9 cellular contexts compared by ENCODE assay signal in the genomic region with DNA sequence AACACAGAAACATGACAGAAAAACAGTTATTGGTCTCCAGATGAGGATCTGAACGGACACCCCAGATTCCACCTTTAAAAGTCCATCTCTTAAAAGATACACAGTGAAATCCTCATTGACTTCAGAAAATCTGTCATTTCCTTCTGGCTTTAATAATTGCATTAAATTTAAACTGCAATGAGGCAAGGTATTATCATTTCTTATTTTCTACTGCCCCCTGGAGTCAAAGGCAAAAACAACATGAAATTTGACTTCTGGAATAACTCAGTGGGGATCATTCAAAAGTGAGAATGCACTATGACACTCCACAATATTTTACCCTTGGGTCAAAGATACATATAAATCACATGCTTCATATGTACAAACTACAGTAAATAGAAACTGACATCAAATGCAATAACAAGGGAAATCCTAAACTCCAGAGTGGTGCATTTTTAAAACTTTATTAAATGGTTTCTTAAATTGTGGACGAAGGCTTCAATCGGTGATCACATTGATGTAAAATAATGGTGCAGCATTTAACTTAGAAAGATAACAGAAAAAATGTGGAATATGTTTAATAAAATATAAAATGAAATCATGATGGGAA. TPM values are rescaled to one million over a fixed set of nuclear protein-coding genes. Genes with fewer than 3 reads are reported as not detected.
DNase-seq lines count a peak whose midpoint lies in the region; ATAC-seq, FAIRE-seq and TF ChIP-seq lines count a peak whose summit lies in the region.
"Had no signal": no experiment of that assay in that cellular context is flagged by ENCODE, and none has a peak within 500 bp of the region (broad histone marks: within the 10 kb centered on the region; RNA-seq: fewer than 3 reads in every experiment).

No MANE protein-coding gene starts in this region.

- H3K9me3 ChIP-seq in GM12878 (replicated peaks; ENCODE audit: control insufficient read depth, insufficient read depth, low read length) = no peaks in the 10 kb centered on the region
- no peaks in the 10 kb centered on the region for H3K9me3 ChIP-seq in mesenchymal stem cell (ENCODE audit: control insufficient read depth, low read length)
- H3K9me3 ChIP-seq: stomach had no signal

- H3K9ac ChIP-seq in GM12878 (ENCODE audit: control insufficient read depth, insufficient read depth, low read length) (no peak overlapping the region), mesenchymal stem cell (ENCODE audit: low read length) (no peak overlapping the region)

- H4K91ac ChIP-seq in mesenchymal stem cell (ENCODE audit: low read length) = no peak overlapping the region

- H3K79me2 ChIP-seq in GM12878 (ENCODE audit: control insufficient read depth, insufficient read depth, low read length) = no peaks in the 10 kb centered on the region

- CTCF ChIA-PET in GM12878 (lab: Yijun Ruan, JAX) = interaction anchor here (1.0 kb wide), 1 partner anchor 9 kb away, joined by 3 read pairs; no protein-coding TSS in a partner anchor

- TF ChIP-seq RAD21 in GM12878 (IDR thresholded peaks at IDR 0.05; ENCODE audit: insufficient read depth, low read depth, low read length) = peak; percentile 66

- RAD21 ChIA-PET in GM12878 (lab: Charles Lee; ENCODE audit: unreplicated experiment) = interaction anchor here (0.9 to 1.1 kb wide), 2 partner anchors 857 to 1403 kb away, joined by 3 to 4 read pairs; no protein-coding TSS in a partner anchor

- in situ Hi-C loops in GM12878 (cut with MboI) = loop anchor here (5.0 kb wide), 1 partner anchor 1524 kb away; no protein-coding TSS in a partner anchor

- H3K4me2 ChIP-seq in GM12878 (ENCODE audit: control insufficient read depth, insufficient read depth) (no peak overlapping the region), mesenchymal stem cell (ENCODE audit: low read length, poor library complexity, severe bottlenecking) (no peak overlapping the region)

- no peak overlapping the region for H2BK5ac ChIP-seq in mesenchymal stem cell (ENCODE audit: low read depth, low read length, poor library complexity, severe bottlenecking)

- SMC1A ChIA-PET in GM12878 (lab: Charles Lee; ENCODE audit: uncharacterized antibody, unreplicated experiment) = interaction anchor here (1.1 kb wide), 1 partner anchor 1403 kb away, joined by 3 read pairs; no protein-coding TSS in a partner anchor

- no peak overlapping the region for H3K14ac ChIP-seq in mesenchymal stem cell (ENCODE audit: low read length in 2 of 2)

- H3K36me3 ChIP-seq in GM12878 (ENCODE audit: control insufficient read depth in 2 of 2, insufficient read depth in 2 of 2, low read length in 1 of 2) (no peaks in the 10 kb centered on the region), mesenchymal stem cell (ENCODE audit: control insufficient read depth in 1 of 2, insufficient read depth in 2 of 2, low read depth in 1 of 2, low read length in 2 of 2) (no peaks in the 10 kb centered on the region)
- H3K36me3 ChIP-seq: stomach had no signal

- no peak for FAIRE-seq in GM12878 (lab: Jason Lieb, UNC)

- BruUV-seq in GM12878 (replicated peaks; lab: Mats Ljungman, UMichigan) = no TSS peak

- no peak overlapping the region for H2BK15ac ChIP-seq in mesenchymal stem cell (ENCODE audit: low read depth, poor library complexity, severe bottlenecking)

- H3K4ac ChIP-seq in mesenchymal stem cell (ENCODE audit: low read depth in 1 of 2, low read length in 2 of 2) = no peak overlapping the region

- H3K23ac ChIP-seq in mesenchymal stem cell (ENCODE audit: low read length in 2 of 2) = no peak overlapping the region

- H2BK12ac ChIP-seq in mesenchymal stem cell (ENCODE audit: low read length in 2 of 2) = no peak overlapping the region

- no peak overlapping the region for H3K18ac ChIP-seq in mesenchymal stem cell (ENCODE audit: low read depth in 1 of 2, low read length in 2 of 2)

- TF ChIP-seq EP300 in GM12878 (IDR thresholded peaks at IDR 0.05; ENCODE audit: borderline replicate concordance in 1 of 2, control insufficient read depth in 1 of 2, low read depth in 2 of 2, low read length in 2 of 2) = no peak

- POLR2A ChIA-PET in GM12878 (lab: Charles Lee) = no interaction called here

- H3K4me3 ChIP-seq in GM12878 (no peak overlapping the region), mesenchymal stem cell (ENCODE audit: insufficient read depth in 1 of 2, low read depth in 1 of 2, low read length in 2 of 2) (no peak overlapping the region)
- H3K4me3 ChIP-seq: stomach had no signal

- H3K27me3 ChIP-seq in GM12878 (replicated peaks in 1 of 2; ENCODE audit: control insufficient read depth in 2 of 2, insufficient read depth in 2 of 2, low read length in 1 of 2) (no peaks in the 10 kb centered on the region), mesenchymal stem cell (ENCODE audit: control insufficient read depth in 1 of 2, insufficient read depth in 1 of 2, low read length in 2 of 2) (no peaks in the 10 kb centered on the region)
- H3K27me3 ChIP-seq: stomach had no signal

- no peak overlapping the region for H4K8ac ChIP-seq in mesenchymal stem cell (ENCODE audit: low read length)

- TF ChIP-seq POLR2A in GM12878 (IDR thresholded peaks at IDR 0.05; ENCODE audit: low read depth, low read length) = no peak

- DNase-seq in ELR (ENCODE audit: low read depth) (peak; percentile 10), GM12878 (ENCODE audit: low read depth, low spot score) (no peak), mesenchymal stem cell (peak; percentile 4), NCI-H2227 (lab: John Stamatoyannopoulos, UW; ENCODE audit: unreplicated experiment) (no peak)
- DNase-seq in activated CD4-positive, alpha-beta T cell treated with anti-CD3 and anti-CD28 coated beads for 4 hours = no peak
- DNase-seq: activated CD4-positive, alpha-beta T cell treated with anti-CD3 and anti-CD28 coated beads, Interleukin-2, amount 10 ng/mL, durations not matched to agents 24 days and 14 days; stomach had no signal

- intact Hi-C loops in GM12878 (cut with micrococcal nuclease; ENCODE audit: unreplicated experiment) = loop anchor here (5.0 kb wide), 1 partner anchor 1529 kb away; no protein-coding TSS in a partner anchor

- ATAC-seq in HG03342 (IDR thresholded peaks at IDR 0.05; ENCODE audit: unreplicated experiment) (peak; percentile 55), GM12878 (peak; percentile 28; the same call in 1 of the 3 replicates), HG03039 (IDR thresholded peaks at IDR 0.05; ENCODE audit: unreplicated experiment) (no peak)

- H3K79me1 ChIP-seq in mesenchymal stem cell (replicated peaks; ENCODE audit: low read length, poor library complexity, severe bottlenecking) = no peaks in the 10 kb centered on the region

- H2BK120ac ChIP-seq in mesenchymal stem cell (ENCODE audit: low read depth, low read length) = no peak overlapping the region

- H4K20me1 ChIP-seq in GM12878 (ENCODE audit: control insufficient read depth, insufficient read depth) = no peaks in the 10 kb centered on the region

- H2AFZ ChIP-seq in GM12878 (ENCODE audit: control insufficient read depth, low read depth, low read length) = no peak overlapping the region
- no peak overlapping the region for H2AFZ ChIP-seq in mesenchymal stem cell (ENCODE audit: low read depth, low read length)

- H3K4me1 ChIP-seq in GM12878 (ENCODE audit: control insufficient read depth, insufficient read depth, low read length) (no peaks in the 10 kb centered on the region), mesenchymal stem cell (ENCODE audit: control insufficient read depth, insufficient read depth, low read depth, low read length) (no peaks in the 10 kb centered on the region)
- H3K4me1 ChIP-seq: stomach had no signal

- no peak overlapping the region for H3K27ac ChIP-seq in GM12878 (ENCODE audit: control insufficient read depth, insufficient read depth)
- H3K27ac ChIP-seq in mesenchymal stem cell (ENCODE audit: low read length, poor library complexity, severe bottlenecking) = no peak overlapping the region
- H3K27ac ChIP-seq: stomach had no signal

- WGBS in GM12878 (ENCODE audit: insufficient coverage, insufficient replicate concordance, low lambda C conversion rate, missing lambda C conversion rate) = 37% methylated on average over 3 of the region's 3 CpGs
- 52% methylated on average over 3 of the region's 3 CpGs for WGBS in mesenchymal stem cell

- TF ChIP-seq CTCF in GM12878 (IDR thresholded peaks at IDR 0.05 in 2 of 3, conservative IDR thresholded peaks at IDR 0.05 in 1 of 3; ENCODE audit: control insufficient read depth in 2 of 3, extremely low read depth in 1 of 3, insufficient read depth in 1 of 3, low read depth in 3 of 3, low read length in 3 of 3) = peak; percentile 33 to 50 (median 38); a peak in 4 of 6 replicates

- H2AK5ac ChIP-seq in mesenchymal stem cell (ENCODE audit: low read length, severe bottlenecking) = no peak overlapping the region

TF ChIP-seq in GM12878, 131 proteins besides CTCF, POLR2A, EP300 and RAD21:
- TF ChIP-seq RAD51 (IDR thresholded peaks at IDR 0.05) = no peak
- TF ChIP-seq RCOR1 (conservative IDR thresholded peaks at IDR 0.05; ENCODE audit: low read depth, low read length) = no peak
- TF ChIP-seq POU2F2 (IDR thresholded peaks at IDR 0.05; ENCODE audit: borderline replicate concordance, low read depth, low read length) = no peak
- no peak for TF ChIP-seq CHD2 (IDR thresholded peaks at IDR 0.05; ENCODE audit: borderline replicate concordance, low read depth, low read length)
- peak; percentile 36; the same call in 1 of the 2 replicates for TF ChIP-seq SMC3 (IDR thresholded peaks at IDR 0.05; ENCODE audit: borderline replicate concordance, low read length)
TF ChIP-seq in GM12878: peak in this region for 1.

RNA-seq across cellular contexts. Expression of a gene that starts 56.4 kb away (rescaled TPM):
- total RNA-seq in GM12878 (2013; cell fraction: nucleolus; rRNA removed) = not detected in 2 replicates
- not detected in 2 replicates for total RNA-seq in GM12878 (2014; rRNA removed)
- not detected in 2 replicates for total RNA-seq in GM12878 (2014; rRNA removed; fragmentation: Illumina TruSeq; extraction: Trizol)
- total RNA-seq in GM12878 (2021) = not detected in 2 replicates
- not detected for polyA plus RNA-seq in GM12878 (2011; ENCODE audit: low read depth)
- 0.07 TPM in 1 of 2 replicates, not detected in the other for polyA plus RNA-seq in GM12878 (2011; rRNA removed)
- polyA plus RNA-seq in GM12878 (2011; cell fraction: cytosol; rRNA removed) = not detected in 2 replicates
- polyA plus RNA-seq in GM12878 (2011; cell fraction: nucleus; rRNA removed) = not detected in 2 replicates
- not detected in 2 replicates for polyA plus RNA-seq in GM12878 (2012)
- polyA plus RNA-seq in GM12878 (2014; fragmentation: Illumina TruSeq; extraction: Trizol) = not detected in 2 replicates
- polyA plus RNA-seq in GM12878 (2014; fragmentation: Nextera tagmentation; extraction: Ambion mirVana) = not detected
- polyA plus RNA-seq in GM12878 (2014; rRNA removed) = not detected in 2 replicates
- polyA plus RNA-seq in GM12878 (2016; fragmentation: Nextera tagmentation; extraction: Ambion mirVana) = not detected
- not detected in 2 replicates for polyA minus RNA-seq in GM12878 (2011; rRNA and poly(A)+ RNA removed)
- polyA minus RNA-seq in GM12878 (2011; cell fraction: cytosol; rRNA and poly(A)+ RNA removed) = not detected in 2 replicates
- polyA minus RNA-seq in GM12878 (2011; cell fraction: nucleus; rRNA and poly(A)+ RNA removed) = not detected in 2 replicates
- not detected for polyA plus RNA-seq in mesenchymal stem cell (2013, experiment 1 of 2)
- not detected for polyA plus RNA-seq in mesenchymal stem cell (2013, experiment 2 of 2)
- total RNA-seq: activated CD4-positive, alpha-beta T cell treated with anti-CD3 and anti-CD28 coated beads, Interleukin-2, amount 10 ng/mL, durations not matched to agents 24 days and 14 days; stomach had no signal
- polyA plus RNA-seq: stomach had no signal

Comparison
In these comparisons a context has a peak if more than half of its experiments do, and no peak if none do; other contexts are left out.
1. DNase-seq: peak in ELR (single experiment) and mesenchymal stem cell (single experiment); none in GM12878 (single experiment), NCI-H2227 (single experiment) and activated CD4-positive, alpha-beta T cell treated with anti-CD3 and anti-CD28 coated beads for 4 hours (0 of 2).